Comparison of ENCODE assay signal across 1 cellular context in the genomic region with DNA sequence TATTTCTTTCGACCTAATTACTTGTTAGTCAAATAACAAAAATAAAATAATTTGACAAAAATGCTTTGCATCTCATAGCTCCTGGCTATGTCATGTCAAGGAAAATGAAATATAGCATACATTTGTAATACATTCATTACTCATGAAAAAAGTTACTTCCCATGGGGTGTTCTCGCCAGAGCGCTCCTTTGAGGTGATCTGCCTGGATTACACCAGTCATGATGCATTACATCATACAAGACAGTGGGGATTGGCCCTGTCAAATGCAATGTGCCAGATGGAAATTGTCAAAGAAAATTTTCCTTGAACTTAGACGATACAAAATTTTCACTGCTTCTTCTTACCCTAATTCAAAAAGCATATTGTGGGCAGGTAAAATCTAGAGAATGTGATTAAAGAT.
TF ChIP-seq lines count a peak whose summit lies in the region.

No MANE protein-coding gene starts in this region.

TF ChIP-seq in K562, 482 proteins besides CTCF, POLR2A, EP300 and RAD21 (continued from another document):
- TF ChIP-seq TRIM24 (IDR thresholded peaks at IDR 0.05) (no peak), XRCC4 (IDR thresholded peaks at IDR 0.05; ENCODE audit: extremely low read depth, insufficient read depth, insufficient read length) (no peak), PPARD (CRISPR knock-in tag; IDR thresholded peaks at IDR 0.05) (no peak), FOS (IDR thresholded peaks at IDR 0.05; ENCODE audit: extremely low read depth, insufficient read length) (no peak), XRCC5 (IDR thresholded peaks at IDR 0.05; ENCODE audit: low read depth, low read length) (no peak), ZNF316 (IDR thresholded peaks at IDR 0.05) (no peak), EZH2 (IDR thresholded peaks at IDR 0.05; ENCODE audit: borderline replicate concordance, low read depth, low read length) (no peak), CSDE1 (IDR thresholded peaks at IDR 0.05) (no peak)
- TF ChIP-seq, protein P1, sequence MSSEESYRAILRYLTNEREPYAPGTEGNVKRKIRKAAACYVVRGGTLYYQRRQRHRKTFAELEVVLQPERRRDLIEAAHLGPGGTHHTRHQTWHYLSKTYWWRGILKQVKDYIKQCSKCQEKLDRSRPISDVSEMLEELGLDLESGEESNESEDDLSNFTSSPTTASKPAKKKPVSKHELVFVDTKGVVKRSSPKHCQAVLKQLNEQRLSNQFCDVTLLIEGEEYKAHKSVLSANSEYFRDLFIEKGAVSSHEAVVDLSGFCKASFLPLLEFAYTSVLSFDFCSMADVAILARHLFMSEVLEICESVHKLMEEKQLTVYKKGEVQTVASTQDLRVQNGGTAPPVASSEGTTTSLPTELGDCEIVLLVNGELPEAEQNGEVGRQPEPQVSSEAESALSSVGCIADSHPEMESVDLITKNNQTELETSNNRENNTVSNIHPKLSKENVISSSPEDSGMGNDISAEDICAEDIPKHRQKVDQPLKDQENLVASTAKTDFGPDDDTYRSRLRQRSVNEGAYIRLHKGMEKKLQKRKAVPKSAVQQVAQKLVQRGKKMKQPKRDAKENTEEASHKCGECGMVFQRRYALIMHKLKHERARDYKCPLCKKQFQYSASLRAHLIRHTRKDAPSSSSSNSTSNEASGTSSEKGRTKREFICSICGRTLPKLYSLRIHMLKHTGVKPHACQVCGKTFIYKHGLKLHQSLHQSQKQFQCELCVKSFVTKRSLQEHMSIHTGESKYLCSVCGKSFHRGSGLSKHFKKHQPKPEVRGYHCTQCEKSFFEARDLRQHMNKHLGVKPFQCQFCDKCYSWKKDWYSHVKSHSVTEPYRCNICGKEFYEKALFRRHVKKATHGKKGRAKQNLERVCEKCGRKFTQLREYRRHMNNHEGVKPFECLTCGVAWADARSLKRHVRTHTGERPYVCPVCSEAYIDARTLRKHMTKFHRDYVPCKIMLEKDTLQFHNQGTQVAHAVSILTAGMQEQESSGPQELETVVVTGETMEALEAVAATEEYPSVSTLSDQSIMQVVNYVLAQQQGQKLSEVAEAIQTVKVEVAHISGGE (CRISPR knock-in tag; IDR thresholded peaks at IDR 0.05) = no peak
- TF ChIP-seq, protein P2, sequence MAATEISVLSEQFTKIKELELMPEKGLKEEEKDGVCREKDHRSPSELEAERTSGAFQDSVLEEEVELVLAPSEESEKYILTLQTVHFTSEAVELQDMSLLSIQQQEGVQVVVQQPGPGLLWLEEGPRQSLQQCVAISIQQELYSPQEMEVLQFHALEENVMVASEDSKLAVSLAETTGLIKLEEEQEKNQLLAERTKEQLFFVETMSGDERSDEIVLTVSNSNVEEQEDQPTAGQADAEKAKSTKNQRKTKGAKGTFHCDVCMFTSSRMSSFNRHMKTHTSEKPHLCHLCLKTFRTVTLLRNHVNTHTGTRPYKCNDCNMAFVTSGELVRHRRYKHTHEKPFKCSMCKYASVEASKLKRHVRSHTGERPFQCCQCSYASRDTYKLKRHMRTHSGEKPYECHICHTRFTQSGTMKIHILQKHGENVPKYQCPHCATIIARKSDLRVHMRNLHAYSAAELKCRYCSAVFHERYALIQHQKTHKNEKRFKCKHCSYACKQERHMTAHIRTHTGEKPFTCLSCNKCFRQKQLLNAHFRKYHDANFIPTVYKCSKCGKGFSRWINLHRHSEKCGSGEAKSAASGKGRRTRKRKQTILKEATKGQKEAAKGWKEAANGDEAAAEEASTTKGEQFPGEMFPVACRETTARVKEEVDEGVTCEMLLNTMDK (IDR thresholded peaks at IDR 0.05; ENCODE audit: borderline replicate concordance, insufficient read depth, low read depth, low read length, poor library complexity, severe bottlenecking) = no peak
